8 cellular contexts compared by ENCODE assay signal in genomic region chr13:28494537-28494860, GRCh38. TPM values are rescaled to one million over a fixed set of nuclear protein-coding genes. Genes with fewer than 3 reads are reported as not detected.
A peak's percentile ranks its signal among the peaks of the same experiment; 100 is the strongest.
DNase-seq lines count a peak whose midpoint lies in the region; ATAC-seq and TF ChIP-seq lines count a peak whose summit lies in the region.

No MANE protein-coding gene starts in this region.

- H3K27me3 Mint-ChIP-seq in CD14-positive monocyte (ENCODE audit: low read depth in 3 of 3) (peaks cover 87 to 92% (median 90%) of the 10 kb centered on the region in 3 donors), nephron progenitor cell (ENCODE audit: low read depth, poor library complexity) (peaks cover 81% of the 10 kb centered on the region)
- H3K27me3 Mint-ChIP-seq in dendritic cell treated with granulocyte-macrophage colony-stimulating factor and Interleukin-4, amounts not matched to agents 40 ng/mL and 50 ng/mL, for 4 days = peaks cover 77% of the 10 kb centered on the region

- DNase-seq in CD14-positive monocyte (ENCODE audit: low spot score) (no peak), nephron progenitor cell (peak; percentile 48), KBM-7 (no peak)

- H3K36me3 Mint-ChIP-seq in CD14-positive monocyte (peaks cover 0 to 10% of the 10 kb centered on the region in 2 donors), nephron progenitor cell (ENCODE audit: low read depth) (no peaks in the 10 kb centered on the region)
- H3K36me3 Mint-ChIP-seq in dendritic cell treated with granulocyte-macrophage colony-stimulating factor and Interleukin-4, amounts not matched to agents 40 ng/mL and 50 ng/mL, for 4 days (ENCODE audit: low read depth) = no peaks in the 10 kb centered on the region

- ATAC-seq in HG03135 (IDR thresholded peaks at IDR 0.05; ENCODE audit: unreplicated experiment) (peak; percentile 39), HG02870 (IDR thresholded peaks at IDR 0.05; ENCODE audit: unreplicated experiment) (no peak), GM19035 (IDR thresholded peaks at IDR 0.05; ENCODE audit: unreplicated experiment) (no peak), GM18873 (IDR thresholded peaks at IDR 0.05; ENCODE audit: low FRiP score, unreplicated experiment) (no peak)

- intact Hi-C loops in CD14-positive monocyte (cut with micrococcal nuclease) = no loop called here
- intact Hi-C loops in dendritic cell treated with granulocyte-macrophage colony-stimulating factor and Interleukin-4, amounts not matched to agents 40 ng/mL and 50 ng/mL, for 4 days (cut with micrococcal nuclease) = no loop called here

- peaks cover 35% of the 10 kb centered on the region for H3K4me1 Mint-ChIP-seq in CD14-positive monocyte
- H3K4me1 Mint-ChIP-seq in dendritic cell treated with granulocyte-macrophage colony-stimulating factor and Interleukin-4, amounts not matched to agents 40 ng/mL and 50 ng/mL, for 4 days (ENCODE audit: low read depth) = peaks cover 36% of the 10 kb centered on the region
- peaks cover 42% of the 10 kb centered on the region for H3K4me1 Mint-ChIP-seq in nephron progenitor cell

- TF ChIP-seq CTCF in CD14-positive monocyte (IDR thresholded peaks at IDR 0.05) = no peak
- no peak for TF ChIP-seq CTCF in nephron progenitor cell (IDR thresholded peaks at IDR 0.05)

- H3K27ac Mint-ChIP-seq in CD14-positive monocyte (peak overlapping the region in 1 of 7 donors; percentile 19), nephron progenitor cell (no peak overlapping the region)
- H3K27ac Mint-ChIP-seq in dendritic cell treated with granulocyte-macrophage colony-stimulating factor and Interleukin-4, amounts not matched to agents 40 ng/mL and 50 ng/mL, for 4 days = peak overlapping the region; percentile 50

- H3K9me3 Mint-ChIP-seq in CD14-positive monocyte (peaks cover 0 to 22% (median 7%) of the 10 kb centered on the region in 7 donors), nephron progenitor cell (no peaks in the 10 kb centered on the region)
- no peaks in the 10 kb centered on the region for H3K9me3 Mint-ChIP-seq in dendritic cell treated with granulocyte-macrophage colony-stimulating factor and Interleukin-4, amounts not matched to agents 40 ng/mL and 50 ng/mL, for 4 days

- in situ Hi-C loops in KBM-7 (cut with MboI; ENCODE audit: low pct_unique_long_range_greater_than_20kb, low sequenced_read_pairs) = no loop called here

- H3K4me3 Mint-ChIP-seq in CD14-positive monocyte = peak overlapping the region; percentile 77 to 88
- H3K4me3 Mint-ChIP-seq in dendritic cell treated with granulocyte-macrophage colony-stimulating factor and Interleukin-4, amounts not matched to agents 40 ng/mL and 50 ng/mL, for 4 days = peak overlapping the region; percentile 77
- peak overlapping the region; percentile 83 for H3K4me3 Mint-ChIP-seq in nephron progenitor cell

RNA-seq across cellular contexts. Expression of gene FLT1, which starts 0.4 kb away (rescaled TPM):
- polyA plus RNA-seq in CD14-positive monocyte = not detected
